Comparison of ENCODE assay signal across 10 cellular contexts in the genomic region with DNA sequence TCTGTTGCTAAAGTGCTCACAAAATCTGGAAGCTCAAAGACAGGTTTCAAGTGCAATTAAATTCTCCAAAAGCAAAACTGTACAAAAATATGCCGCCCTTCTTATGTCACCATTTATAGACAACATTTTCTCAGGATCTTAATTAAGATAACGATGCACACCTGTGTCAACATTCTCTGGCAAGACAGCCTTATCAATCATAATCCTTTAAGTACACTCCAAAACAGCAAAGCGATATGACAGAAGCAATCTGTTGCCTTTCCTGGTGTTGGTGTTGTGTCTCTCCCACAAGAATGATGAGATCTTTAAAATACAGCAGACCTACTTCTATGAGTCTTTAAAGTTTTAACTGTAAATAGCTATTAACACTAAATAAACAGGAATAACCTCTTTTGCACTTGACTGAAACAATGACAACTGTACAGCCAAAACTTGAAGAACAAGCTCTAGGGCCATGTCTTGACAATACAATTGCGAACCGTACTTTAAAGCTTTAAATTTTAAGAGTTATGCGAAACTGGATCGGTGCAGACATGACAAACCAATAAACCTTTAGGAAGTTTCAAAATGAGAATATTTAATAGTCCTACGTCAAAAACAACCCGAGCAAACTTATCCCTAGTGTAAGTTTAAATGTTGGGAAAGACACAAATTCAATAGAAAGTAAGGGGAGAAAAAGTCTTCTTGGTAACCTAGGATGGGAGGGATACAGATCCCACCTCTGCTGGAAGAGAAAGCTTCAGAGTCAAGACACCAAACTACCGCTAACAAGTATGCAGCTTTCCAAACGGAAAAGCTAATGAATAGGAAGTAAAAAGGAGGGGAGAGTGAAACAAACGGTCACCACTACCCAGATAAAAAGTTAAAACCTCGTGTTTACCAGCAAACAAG. TPM values are rescaled to one million over a fixed set of nuclear protein-coding genes. Genes with fewer than 3 reads are reported as not detected.
DNase-seq lines count a peak whose midpoint lies in the region; ATAC-seq, FAIRE-seq and TF ChIP-seq lines count a peak whose summit lies in the region.
"Had no signal": no experiment of that assay in that cellular context is flagged by ENCODE, and none has a peak within 500 bp of the region (broad histone marks: within the 10 kb centered on the region; RNA-seq: fewer than 3 reads in every experiment).

No MANE protein-coding gene starts in this region.

- H3K4me3 ChIP-seq in ACC112 (ENCODE audit: low read depth, low read length) (peak overlapping the region; percentile 80), HFF-Myc (replicated peaks; ENCODE audit: low read depth, low read length) (peak overlapping the region; percentile 82), kidney (ENCODE audit: low read length in 2 of 2) (peak overlapping the region; percentile 49 to 66)

- no peaks in the 10 kb centered on the region for H3K36me3 ChIP-seq in ACC112 (ENCODE audit: insufficient read depth, low read length)
- no peaks in the 10 kb centered on the region for H3K36me3 ChIP-seq in kidney (ENCODE audit: control insufficient read depth in 1 of 2, insufficient read depth in 2 of 2, low read length in 2 of 2)

- peak overlapping the region in 1 of 2 donors; percentile 49 for H3K9ac ChIP-seq in kidney (ENCODE audit: low read length in 2 of 2)

- H3K27ac ChIP-seq in ACC112 (ENCODE audit: low read depth, low read length) (peak overlapping the region; percentile 51), VCaP (peak overlapping the region; percentile 86), kidney (ENCODE audit: low read depth in 2 of 2, low read length in 2 of 2) (peak overlapping the region; percentile 29 to 56)

- no peaks in the 10 kb centered on the region for H3K9me3 ChIP-seq in kidney (ENCODE audit: control insufficient read depth in 1 of 2, low read length in 2 of 2)

- H3K4me1 ChIP-seq in ACC112 (ENCODE audit: control insufficient read depth, insufficient read depth, low read length, unreplicated experiment) (peaks cover 16% of the 10 kb centered on the region), kidney (ENCODE audit: control insufficient read depth in 1 of 2, insufficient read depth in 1 of 2, low read depth in 1 of 2, low read length in 2 of 2) (peaks cover 0 to 11% of the 10 kb centered on the region in 2 donors)

- peaks cover 34% of the 10 kb centered on the region for H3K79me2 ChIP-seq in ACC112 (ENCODE audit: control insufficient read depth, insufficient read depth, low read length, unreplicated experiment)

- DNase-seq in HFF-Myc (ENCODE audit: extremely low read depth, low read depth) (no peak), kidney (no peak), OCI-M2 (lab: John Stamatoyannopoulos, UW; ENCODE audit: unreplicated experiment) (no peak)

- intact Hi-C loops in kidney (cut with DNase I): no loop called here

- H3K27me3 ChIP-seq in ACC112 (ENCODE audit: insufficient read depth, low read length): no peaks in the 10 kb centered on the region

- H2AFZ ChIP-seq in ACC112 (ENCODE audit: low read length, unreplicated experiment): peak overlapping the region; percentile 16

- ATAC-seq in GM18520 (IDR thresholded peaks at IDR 0.05; ENCODE audit: unreplicated experiment): no peak
- ATAC-seq in HG03442 (IDR thresholded peaks at IDR 0.05; ENCODE audit: unreplicated experiment): no peak
- ATAC-seq in HG03025 (IDR thresholded peaks at IDR 0.05; ENCODE audit: low FRiP score, unreplicated experiment): no peak

- FAIRE-seq in kidney (lab: Jason Lieb, UNC): no peak
- FAIRE-seq: colon had no signal

- TF ChIP-seq CTCF in HFF-Myc (IDR thresholded peaks at IDR 0.05; ENCODE audit: low read depth, low read length, missing control alignments): no peak
- no peak for TF ChIP-seq CTCF in VCaP (conservative IDR thresholded peaks at IDR 0.05)
- TF ChIP-seq CTCF in kidney (IDR thresholded peaks at IDR 0.05; ENCODE audit: borderline replicate concordance, extremely low read depth, insufficient read depth): no peak

RNA-seq across cellular contexts. Expression of a gene that starts 3.3 kb away (rescaled TPM):
- 22.3 TPM for total RNA-seq in kidney
- 3.7 TPM for polyA plus RNA-seq in kidney (ENCODE audit: insufficient read depth, low read depth, low replicate concordance)
- total RNA-seq: temporal lobe had no signal
